9 cellular contexts compared by ENCODE assay signal in the genomic region with DNA sequence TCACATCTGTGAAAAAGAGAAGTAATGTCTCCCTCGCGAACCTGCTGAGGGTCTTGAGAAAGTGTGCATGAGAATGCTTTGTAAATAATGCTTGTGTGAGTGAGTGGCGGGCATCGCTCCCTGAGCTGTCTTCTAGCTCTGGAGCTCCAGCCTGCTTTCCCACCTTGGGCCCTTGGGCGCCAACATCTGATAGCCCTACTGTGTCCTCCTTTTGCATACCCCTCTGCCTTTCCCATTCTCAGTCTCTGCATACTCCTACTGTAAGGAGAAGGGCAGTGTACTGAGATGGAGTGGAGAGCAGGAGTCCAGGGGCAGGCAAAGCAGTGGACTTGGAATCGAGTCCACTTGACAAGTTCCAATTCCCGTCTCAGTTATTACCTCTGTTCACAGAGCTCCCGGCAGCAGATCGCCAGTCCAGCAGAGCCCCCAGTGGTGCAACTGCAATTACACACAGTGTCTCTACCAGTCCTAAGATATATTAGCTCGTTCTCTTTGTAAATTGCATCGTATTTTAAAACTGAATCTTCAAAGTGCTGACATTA. TPM values are rescaled to one million over a fixed set of nuclear protein-coding genes. Genes with fewer than 3 reads are reported as not detected.
DNase-seq lines count a peak whose midpoint lies in the region; TF ChIP-seq lines count a peak whose summit lies in the region.
"Had no signal": no experiment of that assay in that cellular context is flagged by ENCODE, and none has a peak within 500 bp of the region (broad histone marks: within the 10 kb centered on the region; RNA-seq: fewer than 3 reads in every experiment).

No MANE protein-coding gene starts in this region.

- TF ChIP-seq CTCF in Loucy (conservative IDR thresholded peaks at IDR 0.05; ENCODE audit: low read length) (peak; percentile 60), tibial nerve (IDR thresholded peaks at IDR 0.05) (no peak)

- H3K9me3 Mint-ChIP-seq in activated naive CD4-positive, alpha-beta T cell treated with anti-CD3 and anti-CD28 coated beads, Interleukin-2, amount 50 U/mL, for 24 hours, result no peaks in the 10 kb centered on the region

- TF ChIP-seq POLR2A in tibial nerve (IDR thresholded peaks at IDR 0.05), result no peak

- H2AFZ ChIP-seq in Loucy (ENCODE audit: low read length), result no peak overlapping the region

- no peaks in the 10 kb centered on the region for H3K9me2 ChIP-seq in Loucy (replicated peaks; ENCODE audit: low read depth, low read length)

- peaks cover 59% of the 10 kb centered on the region for H3K4me1 Mint-ChIP-seq in activated naive CD4-positive, alpha-beta T cell treated with anti-CD3 and anti-CD28 coated beads, Interleukin-2, amount 50 U/mL, for 24 hours

- H3K4me1 ChIP-seq in Loucy (ENCODE audit: insufficient read depth, low read length, poor library complexity, severe bottlenecking), result peaks cover 70% of the 10 kb centered on the region
- peaks cover 24% of the 10 kb centered on the region for H3K4me1 ChIP-seq in effector memory CD4-positive, alpha-beta T cell (ENCODE audit: control insufficient read depth, insufficient read depth, low read length, poor library complexity, severe bottlenecking)
- peaks cover 51% of the 10 kb centered on the region for H3K4me1 ChIP-seq in thymus (ENCODE audit: control insufficient read depth, insufficient read depth, low read length)
- no peaks in the 10 kb centered on the region for H3K4me1 ChIP-seq in tibial nerve

- peak overlapping the region; percentile 49 for H3K4me2 ChIP-seq in Loucy (ENCODE audit: low read depth, low read length, poor library complexity, severe bottlenecking)

- peak overlapping the region; percentile 36 for H3K9ac ChIP-seq in Loucy (ENCODE audit: low read depth, low read length, poor library complexity, severe bottlenecking)

- TF ChIP-seq EP300 in tibial nerve (IDR thresholded peaks at IDR 0.05), result no peak

- H3K36me3 ChIP-seq in Loucy (ENCODE audit: insufficient read depth, low read length) (no peaks in the 10 kb centered on the region), thymus (ENCODE audit: control insufficient read depth, insufficient read depth) (no peaks in the 10 kb centered on the region), tibial nerve (no peaks in the 10 kb centered on the region)
- no peaks in the 10 kb centered on the region for H3K36me3 ChIP-seq in effector memory CD4-positive, alpha-beta T cell (ENCODE audit: control insufficient read depth, insufficient read depth, low read length)

- H3K4me3 ChIP-seq in Loucy (ENCODE audit: low read length, poor library complexity, severe bottlenecking) (peak overlapping the region; percentile 26), thymus (ENCODE audit: low read length) (peak overlapping the region; percentile 18), tibial nerve (no peak overlapping the region)
- H3K4me3 ChIP-seq in effector memory CD4-positive, alpha-beta T cell (ENCODE audit: insufficient read depth, low read depth, low read length, poor library complexity, severe bottlenecking), result no peak overlapping the region

- no peaks in the 10 kb centered on the region for H3K27me3 Mint-ChIP-seq in activated naive CD4-positive, alpha-beta T cell treated with anti-CD3 and anti-CD28 coated beads, Interleukin-2, amount 50 U/mL, for 24 hours

- DNase-seq in activated naive CD4-positive, alpha-beta T cell treated with anti-CD3 and anti-CD28 coated beads, Interleukin-2, amount 50 U/mL, for 16 hours, result no peak
- DNase-seq in effector memory CD4-positive, alpha-beta T cell, result no peak
- no peak for DNase-seq in tibial nerve (ENCODE audit: low spot score in 2 of 2)
- DNase-seq in NCI-H1105 (lab: John Stamatoyannopoulos, UW), result no peak
- no peak for DNase-seq in amniotic stem cell (lab: John Stamatoyannopoulos, UW)
- DNase-seq: DMS79 treated with DMSO at 0.1 percent for 48 hours had no signal

- H3K27me3 ChIP-seq in Loucy (ENCODE audit: insufficient read depth, low read length, poor library complexity, severe bottlenecking) (no peaks in the 10 kb centered on the region), thymus (ENCODE audit: control insufficient read depth, insufficient read depth) (no peaks in the 10 kb centered on the region), tibial nerve (no peaks in the 10 kb centered on the region)
- peaks cover 3% of the 10 kb centered on the region for H3K27me3 ChIP-seq in effector memory CD4-positive, alpha-beta T cell (replicated peaks; ENCODE audit: control insufficient read depth, insufficient read depth, low read length, poor library complexity, severe bottlenecking)

- no peaks in the 10 kb centered on the region for H3F3A ChIP-seq in Loucy (ENCODE audit: low read depth)

- H3K27ac ChIP-seq in effector memory CD4-positive, alpha-beta T cell (ENCODE audit: insufficient read depth, low read length, poor library complexity, severe bottlenecking), result peak overlapping the region; percentile 46
- H3K27ac ChIP-seq in thymus (ENCODE audit: low read depth) (peak overlapping the region; percentile 92), tibial nerve (no peak overlapping the region)

- 46% methylated on average over 11 of the region's 11 CpGs for WGBS in thymus
- WGBS in tibial nerve, 2 donors, result 60 to 63% methylated on average over 11 of the region's 11 CpGs

- no peaks in the 10 kb centered on the region for H3K36me3 Mint-ChIP-seq in activated naive CD4-positive, alpha-beta T cell treated with anti-CD3 and anti-CD28 coated beads, Interleukin-2, amount 50 U/mL, for 24 hours

- peak overlapping the region; percentile 8 for H3K4me3 Mint-ChIP-seq in activated naive CD4-positive, alpha-beta T cell treated with anti-CD3 and anti-CD28 coated beads, Interleukin-2, amount 50 U/mL, for 24 hours

- no peaks in the 10 kb centered on the region for H3K79me2 ChIP-seq in Loucy (ENCODE audit: insufficient read depth, low read length)

- H3K27ac Mint-ChIP-seq in activated naive CD4-positive, alpha-beta T cell treated with anti-CD3 and anti-CD28 coated beads, Interleukin-2, amount 50 U/mL, for 24 hours, result peak overlapping the region; percentile 87

- H3K9me3 ChIP-seq in Loucy (ENCODE audit: insufficient read depth, low read depth, low read length) (no peaks in the 10 kb centered on the region), thymus (ENCODE audit: control insufficient read depth) (no peaks in the 10 kb centered on the region), tibial nerve (no peaks in the 10 kb centered on the region)
- no peaks in the 10 kb centered on the region for H3K9me3 ChIP-seq in effector memory CD4-positive, alpha-beta T cell (ENCODE audit: control insufficient read depth, low read length)

- H4K20me1 ChIP-seq in Loucy (ENCODE audit: insufficient read depth, low read length, poor library complexity, severe bottlenecking), result no peaks in the 10 kb centered on the region

RNA-seq across cellular contexts. Expression of a gene that starts 0.9 kb away (rescaled TPM):
- not detected for polyA plus RNA-seq in thymus
- not detected for total RNA-seq in tibial nerve

RNA-seq across cellular contexts. Expression of a gene that starts 48.1 kb away (rescaled TPM):
- 1.9 TPM for polyA plus RNA-seq in thymus
- total RNA-seq in tibial nerve, result 1 to 10 TPM; 1.1 to 3.3 (median 2.1) TPM

Comparison
In these comparisons a context has a peak if more than half of its experiments do, and no peak if none do; other contexts are left out.
1. H3K4me3 ChIP-seq: peak in Loucy (single experiment) and thymus (single experiment); none in effector memory CD4-positive, alpha-beta T cell (single experiment) and tibial nerve (0 of 4).
2. H3K27ac ChIP-seq: peak in effector memory CD4-positive, alpha-beta T cell (single experiment) and thymus (single experiment); none in tibial nerve (0 of 4).